ENCODE assay signal across 15 cellular contexts in the genomic region with DNA sequence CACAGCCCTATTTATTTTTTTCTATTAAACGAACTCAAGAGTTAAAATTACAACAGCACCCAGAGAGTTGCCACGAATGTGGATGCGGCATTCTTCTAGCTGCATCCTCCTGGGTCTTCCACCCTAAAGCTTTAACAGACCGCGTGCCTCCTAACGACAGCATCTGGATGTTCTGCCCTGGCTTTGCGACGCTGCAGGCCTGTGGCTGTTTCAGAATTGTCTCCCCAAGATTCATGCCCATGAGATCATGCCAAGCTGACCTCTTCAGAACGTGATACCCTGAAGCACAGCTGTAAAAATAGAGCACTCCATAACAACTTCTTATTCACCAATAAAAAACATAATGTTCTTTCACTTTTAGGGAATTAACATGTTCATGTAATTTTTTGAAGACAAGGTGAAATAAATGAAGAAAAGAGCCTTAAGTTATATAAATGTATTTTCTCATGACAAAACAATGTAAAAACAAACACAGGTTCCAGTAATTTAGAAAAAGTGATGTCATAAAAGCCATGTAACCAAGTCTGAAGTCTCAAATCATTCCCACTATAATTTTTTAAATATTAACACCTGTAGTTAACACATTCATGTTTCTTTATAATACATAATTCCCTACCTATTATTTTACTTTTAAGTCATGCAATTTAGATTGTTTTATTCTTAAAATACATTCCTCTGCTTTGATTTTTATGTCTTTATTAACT. TPM values are rescaled to one million over a fixed set of nuclear protein-coding genes. Genes with fewer than 3 reads are reported as not detected.
DNase-seq lines count a peak whose midpoint lies in the region; ATAC-seq and TF ChIP-seq lines count a peak whose summit lies in the region.
"Had no signal": no experiment of that assay in that cellular context is flagged by ENCODE, and none has a peak within 500 bp of the region (broad histone marks: within the 10 kb centered on the region; RNA-seq: fewer than 3 reads in every experiment).

No MANE protein-coding gene starts in this region.

- H3K36me3 ChIP-seq in KOPT-K1 (ENCODE audit: insufficient read depth, low read length): no peaks in the 10 kb centered on the region
- H3K36me3 ChIP-seq in psoas muscle (ENCODE audit: insufficient read depth in 1 of 2, low read depth in 1 of 2): no peaks in the 10 kb centered on the region
- H3K36me3 ChIP-seq in GM23338 (ENCODE audit: insufficient read depth): no peaks in the 10 kb centered on the region
- H3K36me3 ChIP-seq: MG63, sigmoid colon had no signal

- no peak for DNase-seq in activated CD4-positive, alpha-beta T cell treated with anti-CD3 and anti-CD28 coated beads, Interleukin-2, amount 10 ng/mL, durations not matched to agents 7 days and 5 days
- DNase-seq in activated CD4-positive, alpha-beta T cell treated with anti-CD3 and anti-CD28 coated beads for 4 hours: no peak
- DNase-seq in choroid plexus epithelial cell (ENCODE audit: low read depth): peak; percentile 14
- DNase-seq in psoas muscle: peak in 1 of 2 donors; percentile 62
- DNase-seq in NCI-H2196 treated with DMSO at 0.1 percent for 48 hours (lab: John Stamatoyannopoulos, UW; ENCODE audit: unreplicated experiment): no peak
- no peak for DNase-seq in NCI-H1105 (lab: John Stamatoyannopoulos, UW)
- no peak for DNase-seq in GM23338 (ENCODE audit: low spot score)
- DNase-seq: activated CD4-positive, alpha-beta T cell treated with anti-CD3 and anti-CD28 coated beads, Interleukin-2, amount 50 U/mL, for 48 hours; Calu3; MG63; NCI-H2029 treated with DMSO at 0.1 percent for 48 hours; sigmoid colon; T-helper 9 cell had no signal

- H3K4me3 ChIP-seq in choroid plexus epithelial cell (ENCODE audit: low read depth, low read length) (no peak overlapping the region), psoas muscle (peak overlapping the region; percentile 9), GM23338 (no peak overlapping the region)
- H3K4me3 ChIP-seq: MG63, sigmoid colon had no signal

- ATAC-seq in psoas muscle (peak; percentile 76 to 92 (median 86)), GM23338 (no peak)
- ATAC-seq: HCT116 had no signal

- H3K4me1 Mint-ChIP-seq in activated CD4-positive, alpha-beta T cell treated with anti-CD3 and anti-CD28 coated beads, Interleukin-2, amount 10 ng/mL, durations not matched to agents 7 days and 5 days: peaks cover 66% of the 10 kb centered on the region
- H3K4me1 Mint-ChIP-seq in GM23338: peaks cover 7% of the 10 kb centered on the region

- H3K27ac Mint-ChIP-seq in activated CD4-positive, alpha-beta T cell treated with anti-CD3 and anti-CD28 coated beads, Interleukin-2, amount 10 ng/mL, durations not matched to agents 7 days and 5 days: peak overlapping the region; percentile 61
- H3K27ac Mint-ChIP-seq in GM23338: no peak overlapping the region

- intact Hi-C loops in psoas muscle (cut with DNase I): no loop called here

- H4K20me1 ChIP-seq in GM23338 (replicated peaks; ENCODE audit: insufficient read depth): no peaks in the 10 kb centered on the region

- no peaks in the 10 kb centered on the region for H3K9me3 Mint-ChIP-seq in activated CD4-positive, alpha-beta T cell treated with anti-CD3 and anti-CD28 coated beads, Interleukin-2, amount 10 ng/mL, durations not matched to agents 7 days and 5 days
- peaks cover 4% of the 10 kb centered on the region; the same call in 2 of the 3 replicates for H3K9me3 Mint-ChIP-seq in GM23338

- no peaks in the 10 kb centered on the region for H3K27me3 ChIP-seq in psoas muscle (ENCODE audit: insufficient read depth in 3 of 3, low read length in 2 of 3)
- no peaks in the 10 kb centered on the region for H3K27me3 ChIP-seq in GM23338 (ENCODE audit: insufficient read depth)
- H3K27me3 ChIP-seq: MG63, sigmoid colon had no signal

- H3K27me3 Mint-ChIP-seq in activated CD4-positive, alpha-beta T cell treated with anti-CD3 and anti-CD28 coated beads, Interleukin-2, amount 10 ng/mL, durations not matched to agents 7 days and 5 days: no peaks in the 10 kb centered on the region
- H3K27me3 Mint-ChIP-seq in GM23338 (ENCODE audit: insufficient read depth, low read depth, poor library complexity): peaks cover 1% of the 10 kb centered on the region

- no peak for TF ChIP-seq CTCF in choroid plexus epithelial cell (conservative IDR thresholded peaks at IDR 0.05; ENCODE audit: low read depth, low read length)
- no peak for TF ChIP-seq CTCF in psoas muscle (IDR thresholded peaks at IDR 0.05)
- TF ChIP-seq CTCF in GM23338 (conservative IDR thresholded peaks at IDR 0.05; ENCODE audit: low read depth in 2 of 2): no peak

- POLR2A ChIA-PET in activated CD4-positive, alpha-beta T cell treated with anti-CD3 and anti-CD28 coated beads, Interleukin-2, amount 10 ng/mL, durations not matched to agents 7 days and 5 days (lab: Charles Lee): no interaction called here

- H3K79me2 ChIP-seq in GM23338 (replicated peaks; ENCODE audit: insufficient read depth): no peaks in the 10 kb centered on the region; the same call in 1 of the 2 replicates

- no peak overlapping the region for H2AFZ ChIP-seq in GM23338

- H3K9me2 ChIP-seq in GM23338 (ENCODE audit: insufficient read depth): no peaks in the 10 kb centered on the region

- H3K27ac ChIP-seq in KOPT-K1 (ENCODE audit: low read depth, low read length, poor library complexity, severe bottlenecking) (peak overlapping the region; percentile 54), psoas muscle (peak overlapping the region; percentile 53), GM23338 (ENCODE audit: low read depth) (no peak overlapping the region)
- H3K27ac ChIP-seq: sigmoid colon had no signal

- no peak overlapping the region for H3K4me3 Mint-ChIP-seq in activated CD4-positive, alpha-beta T cell treated with anti-CD3 and anti-CD28 coated beads, Interleukin-2, amount 10 ng/mL, durations not matched to agents 7 days and 5 days
- no peak overlapping the region for H3K4me3 Mint-ChIP-seq in GM23338

- CTCF ChIA-PET in activated CD4-positive, alpha-beta T cell treated with anti-CD3 and anti-CD28 coated beads, Interleukin-2, amount 10 ng/mL, durations not matched to agents 7 days and 5 days (lab: Charles Lee): interaction anchor here (0.7 kb wide), 1 partner anchor 148 kb away, joined by 3 read pairs; no protein-coding TSS in a partner anchor

- H3K4me1 ChIP-seq in psoas muscle: peaks cover 25% of the 10 kb centered on the region
- H3K4me1 ChIP-seq in GM23338 (ENCODE audit: insufficient read depth): peaks cover 2% of the 10 kb centered on the region; the same call in 1 of the 2 replicates
- H3K4me1 ChIP-seq: sigmoid colon had no signal

- 23 to 41% (median 30%) methylated on average over 9 of the region's 9 CpGs for WGBS in psoas muscle, 3 donors

- no peaks in the 10 kb centered on the region for H3F3A ChIP-seq in GM23338 (replicated peaks; ENCODE audit: low read depth)

- H3K9me3 ChIP-seq in KOPT-K1 (ENCODE audit: insufficient read depth, low read length, poor library complexity, severe bottlenecking): no peaks in the 10 kb centered on the region
- no peaks in the 10 kb centered on the region for H3K9me3 ChIP-seq in psoas muscle
- H3K9me3 ChIP-seq: MG63, sigmoid colon had no signal

- H3K4me2 ChIP-seq in GM23338: no peak overlapping the region

- peaks cover 47% of the 10 kb centered on the region for H3K36me3 Mint-ChIP-seq in activated CD4-positive, alpha-beta T cell treated with anti-CD3 and anti-CD28 coated beads, Interleukin-2, amount 10 ng/mL, durations not matched to agents 7 days and 5 days (ENCODE audit: low read depth)
- H3K36me3 Mint-ChIP-seq in GM23338 (ENCODE audit: low read depth): peaks cover 8% of the 10 kb centered on the region; the same call in 2 of the 3 replicates

TF ChIP-seq in GM23338, 12 proteins besides CTCF, POLR2A, EP300 and RAD21 (continues in another document):
- no peak for TF ChIP-seq EZH2phosphoT487 (IDR thresholded peaks at IDR 0.05; ENCODE audit: unreplicated experiment)

RNA-seq across cellular contexts. Expression of gene HIVEP2, which starts 26.5 kb away (rescaled TPM):
- total RNA-seq in activated CD4-positive, alpha-beta T cell treated with anti-CD3 and anti-CD28 coated beads, Interleukin-2, amount 10 ng/mL, durations not matched to agents 7 days and 5 days: 10 to 100 TPM; 30.2 to 35.4 TPM
- 10 to 100 TPM; 22.6 to 39.7 (median 29.0) TPM for total RNA-seq in psoas muscle
- 10 to 100 TPM in 1 of 3 donors, 1 to 10 TPM in 2; 6.2 to 15.1 (median 6.3) TPM for polyA plus RNA-seq in psoas muscle
- 6.6 and 7.4 TPM in 2 replicates for total RNA-seq in GM23338 (2014; rRNA removed; shearing (Covaris generic))
- 1.5 and 1.6 TPM in 2 replicates for polyA plus RNA-seq in GM23338 (2016; fragmentation: Nextera tagmentation; extraction: Ambion mirVana)
